Comparison of ENCODE assay signal across 1 cellular context in the genomic region with DNA sequence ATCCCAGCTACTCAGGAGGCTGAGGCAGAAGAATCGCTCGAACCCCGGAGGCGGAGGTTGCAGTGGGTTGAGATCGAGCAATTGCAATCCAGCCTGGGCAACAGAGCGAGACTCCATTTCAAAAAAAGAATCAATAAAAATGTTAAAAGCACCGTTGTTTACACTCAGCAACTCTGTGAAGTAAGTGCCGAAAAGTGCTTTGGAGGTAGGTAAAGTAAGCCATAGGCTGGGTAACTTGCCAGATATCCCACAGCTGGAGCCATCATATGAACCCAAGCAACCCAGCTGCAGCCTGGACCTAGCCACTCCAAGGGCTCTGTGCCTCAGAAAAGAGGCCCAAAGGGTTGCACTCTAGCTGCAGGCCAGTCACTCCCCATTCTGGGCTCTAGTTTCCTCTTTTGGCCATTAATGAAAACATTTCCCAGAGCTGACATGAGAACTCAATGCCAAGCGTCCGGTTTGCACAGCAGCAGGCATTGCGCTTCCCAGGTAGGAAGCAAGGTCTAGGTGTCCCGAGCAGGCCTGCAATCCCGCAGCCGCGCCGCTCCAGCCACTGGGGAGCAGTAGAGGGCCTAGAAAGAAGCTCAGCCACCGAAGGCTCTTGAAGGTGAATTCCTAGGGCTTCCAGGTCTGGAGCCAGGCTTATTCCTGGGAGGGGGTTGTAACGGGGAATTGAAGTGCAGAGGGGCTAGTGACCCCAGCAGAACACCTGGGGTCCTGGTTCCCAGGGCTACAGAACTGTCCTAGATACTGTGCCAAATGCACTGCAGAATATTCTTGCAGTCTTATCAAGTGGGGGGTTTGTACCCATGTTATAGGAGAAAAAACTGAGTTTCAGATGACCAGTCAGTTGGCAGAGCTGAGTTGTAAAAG.
TF ChIP-seq lines count a peak whose summit lies in the region.

No MANE protein-coding gene starts in this region.

TF ChIP-seq in K562, 482 proteins besides CTCF, POLR2A, EP300 and RAD21 (continues in another document):
- TF ChIP-seq HOXB6 (CRISPR knock-in tag; IDR thresholded peaks at IDR 0.05; ENCODE audit: borderline replicate concordance) (no peak), SNIP1 (IDR thresholded peaks at IDR 0.05; ENCODE audit: low read depth) (no peak), SUPT5H (IDR thresholded peaks at IDR 0.05) (no peak; the same call in none of the 2 replicates), ARID2 (IDR thresholded peaks at IDR 0.05) (peak; percentile 33; the same call in 1 of the 2 replicates), MED1 (CRISPR knock-in tag; IDR thresholded peaks at IDR 0.05; ENCODE audit: borderline replicate concordance) (no peak), CBX3 (IDR thresholded peaks at IDR 0.05; ENCODE audit: borderline replicate concordance in 1 of 2, low read length in 2 of 2) (no peak), ZNF586 (CRISPR knock-in tag; conservative IDR thresholded peaks at IDR 0.05) (no peak), MAZ (CRISPR knock-in tag; conservative IDR thresholded peaks at IDR 0.05 in 1 of 2, IDR thresholded peaks at IDR 0.05 in 1 of 2) (peak in 1 of 2 experiments; percentile 64; a peak in 1 of 4 replicates), CCAR2 (IDR thresholded peaks at IDR 0.05; ENCODE audit: low read depth, low read length) (no peak), MTF1 (CRISPR knock-in tag; IDR thresholded peaks at IDR 0.05; ENCODE audit: borderline replicate concordance) (no peak), ZNF124 (CRISPR knock-in tag; IDR thresholded peaks at IDR 0.05) (no peak), ZNF583 (CRISPR knock-in tag; IDR thresholded peaks at IDR 0.05) (no peak), ZFX (CRISPR knock-in tag; IDR thresholded peaks at IDR 0.05) (0 out of 2 replicates have a peak, but pooled peaks have one; percentile 17), CEBPG (CRISPR knock-in tag; IDR thresholded peaks at IDR 0.05) (no peak), CEBPG (tag; conservative IDR thresholded peaks at IDR 0.05 in 1 of 2, IDR thresholded peaks at IDR 0.05 in 1 of 2) (no peak), GTF2A2 (tag; IDR thresholded peaks at IDR 0.05) (no peak), NCOA1 (IDR thresholded peaks at IDR 0.05; ENCODE audit: low read depth) (no peak), HNRNPL (IDR thresholded peaks at IDR 0.05; ENCODE audit: low read depth, low read length) (no peak), KAT2B (IDR thresholded peaks at IDR 0.05; ENCODE audit: low read depth, low read length) (no peak), POLR2G (IDR thresholded peaks at IDR 0.05; ENCODE audit: low read depth, low read length) (peak; percentile 70), SAFB (IDR thresholded peaks at IDR 0.05; ENCODE audit: borderline replicate concordance, low read depth, low read length) (no peak), PCBP2 (IDR thresholded peaks at IDR 0.05; ENCODE audit: low read depth, low read length, poor library complexity, severe bottlenecking) (no peak), NCOA4 (IDR thresholded peaks at IDR 0.05; ENCODE audit: partially characterized antibody) (no peak), ZNF174 (CRISPR knock-in tag; IDR thresholded peaks at IDR 0.05) (no peak), ZBTB1 (CRISPR knock-in tag; IDR thresholded peaks at IDR 0.05; ENCODE audit: borderline replicate concordance, low read depth) (no peak), HMG20B (CRISPR knock-in tag; IDR thresholded peaks at IDR 0.05) (no peak), THRAP3 (IDR thresholded peaks at IDR 0.05; ENCODE audit: borderline replicate concordance) (no peak), FOXP1 (CRISPR knock-in tag; IDR thresholded peaks at IDR 0.05) (0 out of 2 replicates have a peak, but pooled peaks have one; percentile 32), ZNF274 (IDR thresholded peaks at IDR 0.05; ENCODE audit: borderline replicate concordance, low read depth, low read length) (no peak), LCOR (CRISPR knock-in tag; IDR thresholded peaks at IDR 0.05) (no peak), RB1 (IDR thresholded peaks at IDR 0.05; ENCODE audit: low read depth) (peak; percentile 27; the same call in 1 of the 2 replicates), L3MBTL2 (IDR thresholded peaks at IDR 0.05) (no peak), ZNF311 (CRISPR knock-in tag; IDR thresholded peaks at IDR 0.05) (no peak), HSF4 (CRISPR knock-in tag; IDR thresholded peaks at IDR 0.05; ENCODE audit: borderline replicate concordance) (no peak), CC2D1A (IDR thresholded peaks at IDR 0.05) (peak; percentile 44; the same call in 1 of the 2 replicates), NBN (IDR thresholded peaks at IDR 0.05; ENCODE audit: low read depth) (no peak; the same call in 1 of the 2 replicates), TOE1 (IDR thresholded peaks at IDR 0.05; ENCODE audit: borderline replicate concordance) (no peak), TOE1 (CRISPR knock-in tag; IDR thresholded peaks at IDR 0.05; ENCODE audit: borderline replicate concordance, low read depth) (no peak), CTBP1 (IDR thresholded peaks at IDR 0.05; ENCODE audit: borderline replicate concordance) (peak; percentile 51; the same call in 1 of the 2 replicates), PTBP1 (IDR thresholded peaks at IDR 0.05; ENCODE audit: low read depth, low read length) (0 out of 2 replicates have a peak, but pooled peaks have one; percentile 49), NCOR1 (IDR thresholded peaks at IDR 0.05) (no peak), LARP7 (IDR thresholded peaks at IDR 0.05) (no peak), ZNF644 (tag; IDR thresholded peaks at IDR 0.05; ENCODE audit: low read depth) (no peak), ZNF436 (CRISPR knock-in tag; IDR thresholded peaks at IDR 0.05) (no peak), POLR2B (IDR thresholded peaks at IDR 0.05; ENCODE audit: low read depth, partially characterized antibody) (peak; percentile 41), SREBF1 (IDR thresholded peaks at IDR 0.05; ENCODE audit: borderline replicate concordance, low read depth, low read length) (no peak), CREM (IDR thresholded peaks at IDR 0.05; ENCODE audit: low read depth) (peak; percentile 3; the same call in 1 of the 2 replicates), POLR3G (IDR thresholded peaks at IDR 0.05; ENCODE audit: extremely low read depth, insufficient read length, insufficient replicate concordance) (no peak), TCF7 (IDR thresholded peaks at IDR 0.05; ENCODE audit: borderline replicate concordance) (no peak), SPI1 (IDR thresholded peaks at IDR 0.05; ENCODE audit: borderline replicate concordance, low read depth, low read length) (no peak), ZEB2 (IDR thresholded peaks at IDR 0.05) (0 out of 2 replicates have a peak, but pooled peaks have one; percentile 31), GABPB1 (CRISPR knock-in tag; IDR thresholded peaks at IDR 0.05) (peak; percentile 35; the same call in 1 of the 2 replicates), FOXM1 (IDR thresholded peaks at IDR 0.05; ENCODE audit: low read depth) (no peak), FOXM1 (CRISPR knock-in tag; IDR thresholded peaks at IDR 0.05; ENCODE audit: low read depth) (no peak), HDAC3 (IDR thresholded peaks at IDR 0.05; ENCODE audit: borderline replicate concordance, partially characterized antibody) (no peak), MIER1 (IDR thresholded peaks at IDR 0.05; ENCODE audit: low read depth) (no peak), RHOXF2B (CRISPR knock-in tag; conservative IDR thresholded peaks at IDR 0.05) (0 out of 2 replicates have a peak, but pooled peaks have one; percentile 40)
- TF ChIP-seq, protein P1, sequence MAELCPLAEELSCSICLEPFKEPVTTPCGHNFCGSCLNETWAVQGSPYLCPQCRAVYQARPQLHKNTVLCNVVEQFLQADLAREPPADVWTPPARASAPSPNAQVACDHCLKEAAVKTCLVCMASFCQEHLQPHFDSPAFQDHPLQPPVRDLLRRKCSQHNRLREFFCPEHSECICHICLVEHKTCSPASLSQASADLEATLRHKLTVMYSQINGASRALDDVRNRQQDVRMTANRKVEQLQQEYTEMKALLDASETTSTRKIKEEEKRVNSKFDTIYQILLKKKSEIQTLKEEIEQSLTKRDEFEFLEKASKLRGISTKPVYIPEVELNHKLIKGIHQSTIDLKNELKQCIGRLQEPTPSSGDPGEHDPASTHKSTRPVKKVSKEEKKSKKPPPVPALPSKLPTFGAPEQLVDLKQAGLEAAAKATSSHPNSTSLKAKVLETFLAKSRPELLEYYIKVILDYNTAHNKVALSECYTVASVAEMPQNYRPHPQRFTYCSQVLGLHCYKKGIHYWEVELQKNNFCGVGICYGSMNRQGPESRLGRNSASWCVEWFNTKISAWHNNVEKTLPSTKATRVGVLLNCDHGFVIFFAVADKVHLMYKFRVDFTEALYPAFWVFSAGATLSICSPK (IDR thresholded peaks at IDR 0.05; ENCODE audit: borderline replicate concordance), result no peak
- TF ChIP-seq, protein P2, sequence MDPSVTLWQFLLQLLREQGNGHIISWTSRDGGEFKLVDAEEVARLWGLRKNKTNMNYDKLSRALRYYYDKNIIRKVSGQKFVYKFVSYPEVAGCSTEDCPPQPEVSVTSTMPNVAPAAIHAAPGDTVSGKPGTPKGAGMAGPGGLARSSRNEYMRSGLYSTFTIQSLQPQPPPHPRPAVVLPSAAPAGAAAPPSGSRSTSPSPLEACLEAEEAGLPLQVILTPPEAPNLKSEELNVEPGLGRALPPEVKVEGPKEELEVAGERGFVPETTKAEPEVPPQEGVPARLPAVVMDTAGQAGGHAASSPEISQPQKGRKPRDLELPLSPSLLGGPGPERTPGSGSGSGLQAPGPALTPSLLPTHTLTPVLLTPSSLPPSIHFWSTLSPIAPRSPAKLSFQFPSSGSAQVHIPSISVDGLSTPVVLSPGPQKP (CRISPR knock-in tag; IDR thresholded peaks at IDR 0.05), result no peak
- TF ChIP-seq, protein P3, sequence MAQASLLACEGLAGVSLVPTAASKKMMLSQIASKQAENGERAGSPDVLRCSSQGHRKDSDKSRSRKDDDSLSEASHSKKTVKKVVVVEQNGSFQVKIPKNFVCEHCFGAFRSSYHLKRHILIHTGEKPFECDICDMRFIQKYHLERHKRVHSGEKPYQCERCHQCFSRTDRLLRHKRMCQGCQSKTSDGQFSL (CRISPR knock-in tag; IDR thresholded peaks at IDR 0.05), result peak; percentile 63
- TF ChIP-seq, protein P3 (tag; IDR thresholded peaks at IDR 0.05), result no peak
- TF ChIP-seq, protein P4, sequence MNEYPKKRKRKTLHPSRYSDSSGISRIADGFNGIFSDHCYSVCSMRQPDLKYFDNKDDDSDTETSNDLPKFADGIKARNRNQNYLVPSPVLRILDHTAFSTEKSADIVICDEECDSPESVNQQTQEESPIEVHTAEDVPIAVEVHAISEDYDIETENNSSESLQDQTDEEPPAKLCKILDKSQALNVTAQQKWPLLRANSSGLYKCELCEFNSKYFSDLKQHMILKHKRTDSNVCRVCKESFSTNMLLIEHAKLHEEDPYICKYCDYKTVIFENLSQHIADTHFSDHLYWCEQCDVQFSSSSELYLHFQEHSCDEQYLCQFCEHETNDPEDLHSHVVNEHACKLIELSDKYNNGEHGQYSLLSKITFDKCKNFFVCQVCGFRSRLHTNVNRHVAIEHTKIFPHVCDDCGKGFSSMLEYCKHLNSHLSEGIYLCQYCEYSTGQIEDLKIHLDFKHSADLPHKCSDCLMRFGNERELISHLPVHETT (CRISPR knock-in tag; conservative IDR thresholded peaks at IDR 0.05 in 1 of 2, IDR thresholded peaks at IDR 0.05 in 1 of 2), result no peak
- TF ChIP-seq, protein P5, sequence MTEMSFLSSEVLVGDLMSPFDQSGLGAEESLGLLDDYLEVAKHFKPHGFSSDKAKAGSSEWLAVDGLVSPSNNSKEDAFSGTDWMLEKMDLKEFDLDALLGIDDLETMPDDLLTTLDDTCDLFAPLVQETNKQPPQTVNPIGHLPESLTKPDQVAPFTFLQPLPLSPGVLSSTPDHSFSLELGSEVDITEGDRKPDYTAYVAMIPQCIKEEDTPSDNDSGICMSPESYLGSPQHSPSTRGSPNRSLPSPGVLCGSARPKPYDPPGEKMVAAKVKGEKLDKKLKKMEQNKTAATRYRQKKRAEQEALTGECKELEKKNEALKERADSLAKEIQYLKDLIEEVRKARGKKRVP (CRISPR knock-in tag; IDR thresholded peaks at IDR 0.05), result no peak
- TF ChIP-seq, protein P6, sequence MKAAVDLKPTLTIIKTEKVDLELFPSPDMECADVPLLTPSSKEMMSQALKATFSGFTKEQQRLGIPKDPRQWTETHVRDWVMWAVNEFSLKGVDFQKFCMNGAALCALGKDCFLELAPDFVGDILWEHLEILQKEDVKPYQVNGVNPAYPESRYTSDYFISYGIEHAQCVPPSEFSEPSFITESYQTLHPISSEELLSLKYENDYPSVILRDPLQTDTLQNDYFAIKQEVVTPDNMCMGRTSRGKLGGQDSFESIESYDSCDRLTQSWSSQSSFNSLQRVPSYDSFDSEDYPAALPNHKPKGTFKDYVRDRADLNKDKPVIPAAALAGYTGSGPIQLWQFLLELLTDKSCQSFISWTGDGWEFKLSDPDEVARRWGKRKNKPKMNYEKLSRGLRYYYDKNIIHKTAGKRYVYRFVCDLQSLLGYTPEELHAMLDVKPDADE (conservative IDR thresholded peaks at IDR 0.05; ENCODE audit: control insufficient read depth, low read depth, low read length), result no peak; the same call in 1 of the 2 replicates
